ENCODE assay signal across 22 cellular contexts in the genomic region with DNA sequence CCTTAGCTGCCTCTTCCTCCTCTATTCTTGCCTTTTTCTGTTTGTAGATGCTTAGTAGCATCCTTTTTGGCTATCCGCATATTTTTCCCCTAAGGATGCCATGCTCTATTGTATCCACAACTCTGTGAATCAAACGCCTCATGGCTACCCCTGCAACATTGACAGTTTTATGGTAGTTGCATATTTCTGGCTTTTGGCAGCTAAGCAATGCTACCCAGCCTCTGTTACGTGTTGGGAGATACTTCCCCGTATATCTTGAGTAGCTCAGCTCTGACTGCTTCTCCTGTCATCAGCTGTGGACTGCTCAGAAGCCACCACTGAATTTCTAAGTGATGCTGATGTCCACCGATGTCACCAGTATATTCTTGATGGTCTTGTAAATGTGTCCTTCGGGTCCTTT. TPM values are rescaled to one million over a fixed set of nuclear protein-coding genes. Genes with fewer than 3 reads are reported as not detected.
A peak's percentile ranks its signal among the peaks of the same experiment; 100 is the strongest.
DNase-seq lines count a peak whose midpoint lies in the region; ATAC-seq and TF ChIP-seq lines count a peak whose summit lies in the region.
"Had no signal": no experiment of that assay in that cellular context is flagged by ENCODE, and none has a peak within 500 bp of the region (broad histone marks: within the 10 kb centered on the region; RNA-seq: fewer than 3 reads in every experiment).

No MANE protein-coding gene starts in this region.

- H3K9me3 Mint-ChIP-seq in endothelial cell (ENCODE audit: unreplicated experiment) = no peaks in the 10 kb centered on the region
- H3K9me3 Mint-ChIP-seq: CD4-positive, alpha-beta memory T cell had no signal

- H3K27me3 ChIP-seq in HUES64 (ENCODE audit: insufficient read depth, low read length) (no peaks in the 10 kb centered on the region), tibial nerve (no peaks in the 10 kb centered on the region), SK-N-SH (ENCODE audit: insufficient read depth) (no peaks in the 10 kb centered on the region)
- H3K27me3 ChIP-seq: BLaER1, Peyer's patch had no signal

- 0 out of 2 replicates have a peak overlapping the region, but pooled peaks have one; percentile 19 for H3K9ac ChIP-seq in HUES64 (ENCODE audit: low read depth, low read length)
- H3K9ac ChIP-seq in SK-N-SH = no peak overlapping the region
- H3K9ac ChIP-seq: BLaER1 had no signal

- peak overlapping the region; percentile 29 for H3K4me3 Mint-ChIP-seq in endothelial cell (ENCODE audit: unreplicated experiment)
- H3K4me3 Mint-ChIP-seq: CD4-positive, alpha-beta memory T cell had no signal

- no peak overlapping the region for H3K27ac Mint-ChIP-seq in endothelial cell (ENCODE audit: unreplicated experiment)

- no peaks in the 10 kb centered on the region for H3K27me3 Mint-ChIP-seq in endothelial cell (ENCODE audit: unreplicated experiment)
- H3K27me3 Mint-ChIP-seq: CD4-positive, alpha-beta memory T cell had no signal

- peaks cover 36% of the 10 kb centered on the region for H3K79me2 ChIP-seq in SK-N-SH (ENCODE audit: insufficient read depth)

- peaks cover 4% of the 10 kb centered on the region for H3K36me3 Mint-ChIP-seq in endothelial cell (ENCODE audit: low read depth, unreplicated experiment)
- H3K36me3 Mint-ChIP-seq: CD4-positive, alpha-beta memory T cell had no signal

- peaks cover 5% of the 10 kb centered on the region for H3K4me1 Mint-ChIP-seq in endothelial cell (ENCODE audit: unreplicated experiment)

- DNase-seq in GM03348 (ENCODE audit: low spot score) (peak; percentile 16), endothelial cell (ENCODE audit: low spot score) (no peak), posterior vena cava (ENCODE audit: low spot score) (peak; percentile 14), tibial nerve (ENCODE audit: low spot score in 2 of 2) (no peak), SK-N-SH (no peak)
- DNase-seq: Caco-2; CD4-positive, alpha-beta memory T cell; DMS 273 treated with DMSO at 0.1 percent for 48 hours; DND-41; KBM-7; NCI-H1092 treated with DMSO at 0.1 percent for 48 hours; NCI-H1436 treated with DMSO at 0.1 percent for 48 hours; NCI-H1930; Peyer's patch had no signal

- TF ChIP-seq POLR2A in tibial nerve (IDR thresholded peaks at IDR 0.05) = no peak

- TF ChIP-seq RAD21 in SK-N-SH (IDR thresholded peaks at IDR 0.05; ENCODE audit: low read length) = no peak

- no peaks in the 10 kb centered on the region for H3K9me3 ChIP-seq in HUES64 (ENCODE audit: insufficient read depth, low read depth, low read length)
- no peaks in the 10 kb centered on the region for H3K9me3 ChIP-seq in tibial nerve
- no peaks in the 10 kb centered on the region for H3K9me3 ChIP-seq in SK-N-SH
- H3K9me3 ChIP-seq: BLaER1, Caco-2, Peyer's patch had no signal

- H3K9me2 ChIP-seq in SK-N-SH = no peaks in the 10 kb centered on the region

- TF ChIP-seq EP300 in tibial nerve (IDR thresholded peaks at IDR 0.05) (no peak), SK-N-SH (IDR thresholded peaks at IDR 0.05; ENCODE audit: borderline replicate concordance in 1 of 2, low read depth in 1 of 2, low read length in 1 of 2) (no peak)

- H3K4me1 ChIP-seq in HUES64 (ENCODE audit: insufficient read depth, low read length) (peaks cover 12% of the 10 kb centered on the region; the same call in 1 of the 2 replicates), tibial nerve (no peaks in the 10 kb centered on the region), SK-N-SH (ENCODE audit: control insufficient read depth in 1 of 2, insufficient read depth in 2 of 2, low read depth in 1 of 2, low read length in 1 of 2) (peaks cover 2 to 6% of the 10 kb centered on the region in 2 experiments; a peak in 2 of 4 replicates)
- H3K4me1 ChIP-seq: Peyer's patch had no signal

- POLR2A ChIA-PET in SK-N-SH (lab: Yijun Ruan, JAX) = interaction anchor here (0.7 to 1.9 kb wide), 2 partner anchors 12 to 25 kb away, joined by 3 to 6 read pairs; no protein-coding TSS in a partner anchor

- H3K36me3 ChIP-seq in HUES64 (ENCODE audit: insufficient read depth, low read length) (peaks cover 61% of the 10 kb centered on the region), tibial nerve (no peaks in the 10 kb centered on the region), SK-N-SH (replicated peaks in 1 of 2; ENCODE audit: control insufficient read depth in 1 of 2, insufficient read depth in 2 of 2, low read length in 1 of 2) (no peaks in the 10 kb centered on the region)
- H3K36me3 ChIP-seq: Peyer's patch had no signal

- H3K27ac ChIP-seq in HUES64 (ENCODE audit: low read depth, low read length) (no peak overlapping the region), tibial nerve (no peak overlapping the region), SK-N-SH (ENCODE audit: low read depth in 2 of 2, low read length in 1 of 2) (no peak overlapping the region)
- H3K27ac ChIP-seq: BLaER1, HL-60, Peyer's patch had no signal

- no peaks in the 10 kb centered on the region for H4K20me1 ChIP-seq in SK-N-SH (ENCODE audit: insufficient read depth)

- no peak overlapping the region for H2AFZ ChIP-seq in SK-N-SH (ENCODE audit: low read depth)

- CTCF ChIA-PET in SK-N-SH (lab: Yijun Ruan, JAX) = interaction anchor here (1.9 to 6.9 kb wide), 2 partner anchors 15 to 77 kb away, joined by 6 to 74 read pairs; partner anchors contain the start of genes SLC3A2 and TMEM179B

- 96% methylated on average over 6 of the region's 6 CpGs for WGBS in HUES64
- WGBS in tibial nerve, 2 donors = 59 to 64% methylated on average over 6 of the region's 6 CpGs
- 92% methylated on average over 6 of the region's 6 CpGs for WGBS in SK-N-SH (ENCODE audit: low lambda C conversion rate)

- intact Hi-C loops in posterior vena cava (cut with DNase I) = loop anchor here in 1 of 2 donors (10.0 kb wide), 1 partner anchor 81 kb away; the partner anchor contains the start of gene TMEM179B

- no peak for ATAC-seq in GM19035 (IDR thresholded peaks at IDR 0.05; ENCODE audit: unreplicated experiment)

- H3K4me2 ChIP-seq in SK-N-SH = no peak overlapping the region
- H3K4me2 ChIP-seq: BLaER1 had no signal

- H3K4me3 ChIP-seq in HUES64 (ENCODE audit: low read length) = no peak overlapping the region
- no peak overlapping the region for H3K4me3 ChIP-seq in tibial nerve
- H3K4me3 ChIP-seq in SK-N-SH (ENCODE audit: low read depth in 2 of 2, low read length in 1 of 2) = no peak overlapping the region
- H3K4me3 ChIP-seq: BLaER1, Peyer's patch had no signal

- no peak for TF ChIP-seq CTCF in endothelial cell (IDR thresholded peaks at IDR 0.05; ENCODE audit: unreplicated experiment)
- no peak for TF ChIP-seq CTCF in tibial nerve (IDR thresholded peaks at IDR 0.05)
- TF ChIP-seq CTCF in SK-N-SH (IDR thresholded peaks at IDR 0.05) = no peak

- H3F3A ChIP-seq in SK-N-SH (replicated peaks; ENCODE audit: insufficient read depth) = peaks cover 7% of the 10 kb centered on the region

TF ChIP-seq in SK-N-SH, 30 proteins besides CTCF, POLR2A, EP300 and RAD21:
- TF ChIP-seq NRF1 (IDR thresholded peaks at IDR 0.05; ENCODE audit: low read depth, low read length) = no peak
- no peak for TF ChIP-seq TEAD4 (IDR thresholded peaks at IDR 0.05; ENCODE audit: borderline replicate concordance, insufficient read depth)
- no peak for TF ChIP-seq CHD2 (IDR thresholded peaks at IDR 0.05; ENCODE audit: low read length, partially characterized antibody)
- no peak for TF ChIP-seq RXRA (IDR thresholded peaks at IDR 0.05; ENCODE audit: borderline replicate concordance, low read depth)

RNA-seq across cellular contexts. Expression of gene SLC3A2, which starts 15.1 kb away (rescaled TPM):
- polyA plus RNA-seq in HUES64 (2013, experiment 1 of 2) = 192 TPM
- polyA plus RNA-seq in HUES64 (2013, experiment 2 of 2) = 181 TPM
- total RNA-seq in endothelial cell (ENCODE audit: unreplicated experiment) (147 TPM), posterior vena cava (100 to 1,000 TPM in 1 of 2 donors, 10 to 100 TPM in 1; 89.4 to 114 TPM), tibial nerve (100 to 1,000 TPM; 108 to 148 (median 133) TPM)
- polyA plus RNA-seq in SK-N-SH (2012; rRNA removed) = 212 and 308 TPM in 2 replicates
- 158 and 172 TPM in 2 replicates for polyA plus RNA-seq in SK-N-SH (2012; cell fraction: cytosol; rRNA removed)
- polyA plus RNA-seq in SK-N-SH (2012; cell fraction: nucleus; rRNA removed) = 372 and 424 TPM in 2 replicates

RNA-seq across cellular contexts. Expression of gene WDR74, which starts 26.3 kb away (rescaled TPM):
- polyA plus RNA-seq in HUES64 (2013, experiment 1 of 2) = 228 TPM
- 286 TPM for polyA plus RNA-seq in HUES64 (2013, experiment 2 of 2)
- total RNA-seq in endothelial cell (ENCODE audit: unreplicated experiment) = 42.2 TPM
- total RNA-seq in posterior vena cava = 10 to 100 TPM; 38.5 to 45.6 TPM
- 10 to 100 TPM; 31.7 to 75.0 (median 48.0) TPM for total RNA-seq in tibial nerve
- 132 TPM in 2 replicates for polyA plus RNA-seq in SK-N-SH (2012; rRNA removed)
- polyA plus RNA-seq in SK-N-SH (2012; cell fraction: cytosol; rRNA removed) = 57.7 and 95.4 TPM in 2 replicates
- polyA plus RNA-seq in SK-N-SH (2012; cell fraction: nucleus; rRNA removed) = 195 and 221 TPM in 2 replicates

RNA-seq across cellular contexts. Expression of gene TEX54, which starts 33.0 kb away (rescaled TPM):
- polyA plus RNA-seq in HUES64 (2013, experiment 1 of 2) = not detected
- not detected for polyA plus RNA-seq in HUES64 (2013, experiment 2 of 2)
- total RNA-seq in endothelial cell (ENCODE audit: unreplicated experiment) (not detected), posterior vena cava (not detected), tibial nerve (not detected)
- polyA plus RNA-seq in SK-N-SH (2012; rRNA removed) = not detected in 2 replicates
- not detected in 2 replicates for polyA plus RNA-seq in SK-N-SH (2012; cell fraction: cytosol; rRNA removed)
- not detected in 2 replicates for polyA plus RNA-seq in SK-N-SH (2012; cell fraction: nucleus; rRNA removed)
- total RNA-seq: CD4-positive, alpha-beta memory T cell; G401; H4; NCI-H460; Peyer's patch had no signal

RNA-seq across cellular contexts. Expression of gene STX5, which starts 33.8 kb away (rescaled TPM):
- 18.5 TPM for polyA plus RNA-seq in HUES64 (2013, experiment 1 of 2)
- 23.5 TPM for polyA plus RNA-seq in HUES64 (2013, experiment 2 of 2)
- 37.9 TPM for total RNA-seq in endothelial cell (ENCODE audit: unreplicated experiment)
- total RNA-seq in posterior vena cava = 10 to 100 TPM; 32.8 to 34.0 TPM
- total RNA-seq in tibial nerve = 10 to 100 TPM; 25.9 to 39.1 (median 29.2) TPM
- 24.2 and 27.4 TPM in 2 replicates for polyA plus RNA-seq in SK-N-SH (2012; rRNA removed)
- polyA plus RNA-seq in SK-N-SH (2012; cell fraction: cytosol; rRNA removed) = 15.8 and 24.5 TPM in 2 replicates
- 14.1 and 24.6 TPM in 2 replicates for polyA plus RNA-seq in SK-N-SH (2012; cell fraction: nucleus; rRNA removed)

RNA-seq across cellular contexts. Expression of gene CHRM1, which starts 55.5 kb away (rescaled TPM):
- polyA plus RNA-seq in HUES64 (2013, experiment 1 of 2) = 0.05 TPM
- polyA plus RNA-seq in HUES64 (2013, experiment 2 of 2) = not detected
- total RNA-seq in endothelial cell (ENCODE audit: unreplicated experiment) (not detected), posterior vena cava (not detected), tibial nerve (not detected)
- polyA plus RNA-seq in SK-N-SH (2012; rRNA removed) = not detected in 2 replicates
- polyA plus RNA-seq in SK-N-SH (2012; cell fraction: cytosol; rRNA removed) = not detected in 2 replicates
- not detected in 2 replicates for polyA plus RNA-seq in SK-N-SH (2012; cell fraction: nucleus; rRNA removed)
- total RNA-seq: Caco-2; CD4-positive, alpha-beta memory T cell; G401; H4; NCI-H460; OCI-LY7 had no signal
- polyA plus RNA-seq: CD4-positive, alpha-beta memory T cell had no signal

Comparison
In these comparisons a context has a peak if more than half of its experiments do, and no peak if none do; other contexts are left out.
1. DNase-seq: peak in GM03348 (single experiment) and posterior vena cava (single experiment); none in endothelial cell (single experiment), tibial nerve (0 of 2) and SK-N-SH (single experiment).